ENCODE assay signal across 13 cellular contexts in the genomic region with DNA sequence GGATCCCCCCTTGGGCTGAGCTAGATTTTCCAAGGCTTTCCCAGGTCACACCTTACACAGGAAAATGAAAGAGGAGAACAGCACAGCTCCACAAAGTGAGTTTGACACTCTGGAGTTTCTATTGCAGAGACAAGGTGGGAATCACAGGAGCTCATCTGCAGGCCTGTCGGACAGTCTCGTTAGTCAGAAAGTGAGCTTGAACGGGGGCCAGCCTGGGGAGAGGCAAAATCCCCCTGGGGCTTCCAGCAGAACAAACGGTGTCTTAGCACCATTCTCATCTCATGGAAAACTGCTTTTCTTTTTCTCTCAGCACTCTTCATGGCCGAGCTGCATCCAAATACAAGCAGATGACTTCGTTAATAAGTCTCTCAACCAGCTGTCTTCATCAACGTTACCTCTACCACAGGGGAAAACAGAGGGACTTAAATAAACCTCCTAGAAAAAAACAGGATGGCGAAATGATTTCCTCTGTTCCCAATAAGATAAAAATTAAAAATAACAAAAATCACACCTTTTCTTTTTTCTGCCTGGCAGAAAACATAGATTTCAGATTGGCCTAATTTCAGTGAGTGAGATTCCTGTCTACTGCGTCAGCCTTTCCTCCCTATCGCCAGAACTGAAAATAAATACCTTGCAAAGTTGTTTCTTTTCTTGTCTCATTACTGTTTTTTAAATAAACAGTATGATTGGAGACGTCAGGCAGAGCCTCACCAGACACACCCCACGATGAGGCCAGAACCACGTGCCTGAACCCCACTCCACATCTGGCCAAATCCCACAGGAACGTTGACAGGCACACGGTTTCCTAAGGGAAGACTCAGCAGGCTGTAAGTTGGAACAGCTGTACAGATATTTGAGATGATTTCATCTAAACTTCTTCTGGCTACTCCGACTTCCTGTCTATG.
DNase-seq lines count a peak whose midpoint lies in the region; ATAC-seq and TF ChIP-seq lines count a peak whose summit lies in the region.
"Had no signal": no experiment of that assay in that cellular context is flagged by ENCODE, and none has a peak within 500 bp of the region (broad histone marks: within the 10 kb centered on the region; RNA-seq: fewer than 3 reads in every experiment).

No MANE protein-coding gene starts in this region.

- no peak overlapping the region for H3K9ac ChIP-seq in skeletal muscle tissue (ENCODE audit: low read depth in 1 of 3, low read length in 3 of 3)

- no peak overlapping the region for H3K27ac Mint-ChIP-seq in activated CD4-positive, alpha-beta T cell treated with anti-CD3 and anti-CD28 coated beads, Interleukin-2, amount 10 ng/mL, durations not matched to agents 24 days and 14 days
- H3K27ac Mint-ChIP-seq: activated naive CD4-positive, alpha-beta T cell treated with anti-CD3 and anti-CD28 coated beads for 36 hours; nephron progenitor cell had no signal

- H3K4me1 ChIP-seq in skeletal muscle tissue (ENCODE audit: control insufficient read depth in 3 of 3, insufficient read depth in 3 of 3, low read length in 3 of 3), result peaks cover 0 to 10% (median 5%) of the 10 kb centered on the region in 3 donors
- no peaks in the 10 kb centered on the region for H3K4me1 ChIP-seq in effector memory CD4-positive, alpha-beta T cell (ENCODE audit: control insufficient read depth, insufficient read depth, low read length, poor library complexity, severe bottlenecking)
- H3K4me1 ChIP-seq: foreskin keratinocyte had no signal

- H3K27ac ChIP-seq in coronary artery (peak overlapping the region; percentile 75 to 83), skeletal muscle tissue (ENCODE audit: low read depth, low read length) (peak overlapping the region; percentile 1)
- H3K27ac ChIP-seq in effector memory CD4-positive, alpha-beta T cell (ENCODE audit: insufficient read depth, low read length, poor library complexity, severe bottlenecking), result no peak overlapping the region
- H3K27ac ChIP-seq: foreskin keratinocyte had no signal

- no peak overlapping the region for H3K4me3 Mint-ChIP-seq in activated CD4-positive, alpha-beta T cell treated with anti-CD3 and anti-CD28 coated beads, Interleukin-2, amount 10 ng/mL, durations not matched to agents 24 days and 14 days
- H3K4me3 Mint-ChIP-seq: activated naive CD4-positive, alpha-beta T cell treated with anti-CD3 and anti-CD28 coated beads for 36 hours; nephron progenitor cell had no signal

- H3K9me3 Mint-ChIP-seq in activated CD4-positive, alpha-beta T cell treated with anti-CD3 and anti-CD28 coated beads, Interleukin-2, amount 10 ng/mL, durations not matched to agents 24 days and 14 days, result no peaks in the 10 kb centered on the region

- H3K27me3 ChIP-seq in MG63, result no peaks in the 10 kb centered on the region
- no peaks in the 10 kb centered on the region for H3K27me3 ChIP-seq in skeletal muscle tissue (ENCODE audit: control insufficient read depth in 3 of 3, insufficient read depth in 3 of 3, low read length in 3 of 3)
- no peaks in the 10 kb centered on the region for H3K27me3 ChIP-seq in effector memory CD4-positive, alpha-beta T cell (replicated peaks; ENCODE audit: control insufficient read depth, insufficient read depth, low read length, poor library complexity, severe bottlenecking)
- H3K27me3 ChIP-seq: foreskin keratinocyte had no signal

- no peak for ATAC-seq in HG03457 (IDR thresholded peaks at IDR 0.05; ENCODE audit: unreplicated experiment)
- ATAC-seq: foreskin keratinocyte had no signal

- H3K4me3 ChIP-seq in MG63 (0 out of 2 replicates have a peak overlapping the region, but pooled peaks have one; percentile 5), coronary artery (peak overlapping the region; percentile 33), skeletal muscle tissue (ENCODE audit: low read length in 3 of 3) (no peak overlapping the region)
- no peak overlapping the region for H3K4me3 ChIP-seq in effector memory CD4-positive, alpha-beta T cell (ENCODE audit: insufficient read depth, low read depth, low read length, poor library complexity, severe bottlenecking)

- no peak for TF ChIP-seq CTCF in coronary artery (IDR thresholded peaks at IDR 0.05)

- intact Hi-C loops in activated CD4-positive, alpha-beta T cell treated with anti-CD3 and anti-CD28 coated beads, Interleukin-2, amount 10 ng/mL, durations not matched to agents 24 days and 14 days (cut with micrococcal nuclease), result no loop called here

- DNase-seq in MG63 (peak; percentile 85), coronary artery (ENCODE audit: low spot score) (no peak), iris pigment epithelial cell (ENCODE audit: low read depth) (peak; percentile 29)
- no peak for DNase-seq in effector memory CD4-positive, alpha-beta T cell
- DNase-seq in activated CD4-positive, CD25-positive, alpha-beta regulatory T cell (lab: John Stamatoyannopoulos, UW), result no peak
- no peak for DNase-seq in activated CD4-positive, alpha-beta T cell treated with anti-CD3 and anti-CD28 coated beads, Interleukin-2, amount 10 ng/mL, durations not matched to agents 24 days and 14 days
- DNase-seq: activated naive CD4-positive, alpha-beta T cell treated with anti-CD3 and anti-CD28 coated beads for 36 hours; foreskin keratinocyte; NCI-H510A treated with DMSO at 0.1 percent for 48 hours; nephron progenitor cell; T1000 had no signal

- H3K4me1 Mint-ChIP-seq in activated CD4-positive, alpha-beta T cell treated with anti-CD3 and anti-CD28 coated beads, Interleukin-2, amount 10 ng/mL, durations not matched to agents 24 days and 14 days, result no peaks in the 10 kb centered on the region

- no peaks in the 10 kb centered on the region for H3K27me3 Mint-ChIP-seq in activated CD4-positive, alpha-beta T cell treated with anti-CD3 and anti-CD28 coated beads, Interleukin-2, amount 10 ng/mL, durations not matched to agents 24 days and 14 days

- H3K9me3 ChIP-seq in MG63 (peaks cover 8% of the 10 kb centered on the region), skeletal muscle tissue (ENCODE audit: control insufficient read depth in 3 of 3, low read length in 3 of 3) (no peaks in the 10 kb centered on the region)
- no peaks in the 10 kb centered on the region for H3K9me3 ChIP-seq in effector memory CD4-positive, alpha-beta T cell (ENCODE audit: control insufficient read depth, low read length)

- H3K36me3 ChIP-seq in MG63, result no peaks in the 10 kb centered on the region
- no peaks in the 10 kb centered on the region for H3K36me3 ChIP-seq in skeletal muscle tissue (ENCODE audit: control insufficient read depth in 3 of 3, insufficient read depth in 3 of 3, low read length in 3 of 3)
- no peaks in the 10 kb centered on the region for H3K36me3 ChIP-seq in effector memory CD4-positive, alpha-beta T cell (ENCODE audit: control insufficient read depth, insufficient read depth, low read length)

- H3K36me3 Mint-ChIP-seq in activated CD4-positive, alpha-beta T cell treated with anti-CD3 and anti-CD28 coated beads, Interleukin-2, amount 10 ng/mL, durations not matched to agents 24 days and 14 days (ENCODE audit: low read depth), result no peaks in the 10 kb centered on the region

Comparison
In these comparisons a context has a peak if more than half of its experiments do, and no peak if none do; other contexts are left out.
1. DNase-seq: peak in MG63 (single experiment) and iris pigment epithelial cell (single experiment); none in coronary artery (single experiment), effector memory CD4-positive, alpha-beta T cell (0 of 3), activated CD4-positive, CD25-positive, alpha-beta regulatory T cell (0 of 4) and activated CD4-positive, alpha-beta T cell treated with anti-CD3 and anti-CD28 coated beads, Interleukin-2, amount 10 ng/mL, durations not matched to agents 24 days and 14 days (single experiment).
2. H3K4me3 ChIP-seq: peak in MG63 (single experiment) and coronary artery (single experiment); none in skeletal muscle tissue (0 of 3) and effector memory CD4-positive, alpha-beta T cell (single experiment).